Comparison of ENCODE assay signal across 8 cellular contexts in the genomic region with DNA sequence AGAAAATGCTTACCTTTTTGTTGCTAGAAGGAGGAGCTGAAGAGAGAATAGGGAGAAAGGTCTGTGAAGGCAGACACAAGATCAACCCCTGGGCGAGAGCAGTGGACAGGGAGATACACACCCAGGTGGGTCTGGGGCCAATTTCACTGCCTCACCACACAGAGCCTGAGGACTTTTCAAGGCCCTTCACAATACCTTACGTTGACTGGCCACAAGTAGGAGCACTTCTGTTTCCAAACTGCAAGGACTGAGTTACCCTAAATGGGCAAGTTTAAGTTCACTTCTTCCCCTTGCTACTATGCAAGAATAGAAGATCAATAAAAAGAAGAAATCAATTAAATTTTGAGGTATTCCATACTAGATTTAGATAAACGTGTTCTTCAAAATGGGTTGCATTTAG.
A peak's percentile ranks its signal among the peaks of the same experiment; 100 is the strongest.
DNase-seq lines count a peak whose midpoint lies in the region; ATAC-seq and TF ChIP-seq lines count a peak whose summit lies in the region.

No MANE protein-coding gene starts in this region.

- peak; percentile 74 for ATAC-seq in HG03457 (IDR thresholded peaks at IDR 0.05; ENCODE audit: unreplicated experiment)
- peak; percentile 66 for ATAC-seq in stimulated activated memory B cell treated with anti-CD40 and anti-IgM and Interleukin-4, amounts not matched to agents 10 μg/mL and 1 μg/mL and 100 μg/mL, for 72 hours

- CTCF ChIA-PET in RWPE1 (lab: Yijun Ruan, JAX): interaction anchor here (0.6 to 1.2 kb wide), 8 partner anchors 10 to 338 kb away, joined by 3 to 5 read pairs (median 3); no protein-coding TSS in a partner anchor

- TF ChIP-seq CTCF in GM20000 (IDR thresholded peaks at IDR 0.05; ENCODE audit: extremely low read depth, missing control alignments): peak; percentile 59
- peak; percentile 39 for TF ChIP-seq CTCF in RWPE1 (conservative IDR thresholded peaks at IDR 0.05; ENCODE audit: low read depth)

- H3K27ac Mint-ChIP-seq in stimulated activated memory B cell treated with anti-CD40 and anti-IgM and Interleukin-4, amounts not matched to agents 10 μg/mL and 1 μg/mL and 100 μg/mL, for 72 hours: no peak overlapping the region

- H3K4me3 Mint-ChIP-seq in stimulated activated memory B cell treated with anti-CD40 and anti-IgM and Interleukin-4, amounts not matched to agents 10 μg/mL and 1 μg/mL and 100 μg/mL, for 72 hours: no peak overlapping the region

- H3K36me3 Mint-ChIP-seq in stimulated activated memory B cell treated with anti-CD40 and anti-IgM and Interleukin-4, amounts not matched to agents 10 μg/mL and 1 μg/mL and 100 μg/mL, for 72 hours: no peaks in the 10 kb centered on the region

- H3K27me3 Mint-ChIP-seq in stimulated activated memory B cell treated with anti-CD40 and anti-IgM and Interleukin-4, amounts not matched to agents 10 μg/mL and 1 μg/mL and 100 μg/mL, for 72 hours: peaks cover 9% of the 10 kb centered on the region

- H3K9me3 Mint-ChIP-seq in stimulated activated memory B cell treated with anti-CD40 and anti-IgM and Interleukin-4, amounts not matched to agents 10 μg/mL and 1 μg/mL and 100 μg/mL, for 72 hours: no peaks in the 10 kb centered on the region

- DNase-seq in NCI-H2171 treated with DMSO at 0.1 percent for 48 hours (lab: John Stamatoyannopoulos, UW) (peak; percentile 3), NCI-H2171 (lab: John Stamatoyannopoulos, UW) (no peak), GM20000 (ENCODE audit: low spot score) (peak; percentile 39), RWPE1 (ENCODE audit: low spot score) (peak; percentile 45), fibroblast of the conjunctiva (ENCODE audit: low read depth) (peak; percentile 41), medulla oblongata (ENCODE audit: extremely low spot score) (no peak)

- no peaks in the 10 kb centered on the region for H3K4me1 Mint-ChIP-seq in stimulated activated memory B cell treated with anti-CD40 and anti-IgM and Interleukin-4, amounts not matched to agents 10 μg/mL and 1 μg/mL and 100 μg/mL, for 72 hours

- POLR2A ChIA-PET in RWPE1 (lab: Yijun Ruan, JAX; ENCODE audit: low non-redundant PET): no interaction called here

- H3K27ac ChIP-seq in RWPE1: no peak overlapping the region

Comparison
In these comparisons a context has a peak if more than half of its experiments do, and no peak if none do; other contexts are left out.
1. DNase-seq: peak in NCI-H2171 treated with DMSO at 0.1 percent for 48 hours (single experiment), GM20000 (single experiment), RWPE1 (single experiment) and fibroblast of the conjunctiva (single experiment); none in NCI-H2171 (single experiment) and medulla oblongata (single experiment).